In the genomic region with DNA sequence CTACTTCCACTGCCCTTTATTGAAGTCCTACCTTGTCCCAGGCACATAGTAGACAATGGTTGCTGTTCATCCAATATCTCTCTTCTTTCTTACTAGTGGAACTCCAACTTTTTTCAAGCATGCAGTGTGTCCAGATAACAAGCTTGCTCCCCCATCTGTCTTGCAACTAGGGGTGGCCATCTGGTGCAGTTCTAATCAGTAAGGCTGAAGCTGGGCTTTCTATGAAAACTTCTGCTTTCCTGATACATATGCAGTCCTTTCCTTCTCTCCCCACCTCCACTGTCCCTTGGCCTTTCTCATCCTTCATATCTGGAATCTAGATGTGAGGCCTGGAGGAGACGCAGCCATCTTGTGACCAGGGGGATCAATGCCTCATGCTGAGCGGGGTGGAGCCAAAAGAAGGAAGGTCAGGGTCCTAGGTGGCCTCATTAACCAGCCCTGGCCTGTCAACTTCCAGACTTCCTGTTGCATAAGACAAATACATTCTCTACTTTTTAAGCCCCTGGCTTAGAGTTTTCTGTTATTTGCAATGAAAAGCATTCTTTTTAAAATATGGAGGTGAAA, we compare ENCODE assay signal across 2 cellular contexts.
TF ChIP-seq lines count a peak whose summit lies in the region.

No MANE protein-coding gene starts in this region.

TF ChIP-seq in HepG2, 621 proteins besides CTCF, POLR2A, EP300 and RAD21 (continued from another document):
- TF ChIP-seq AHDC1 (CRISPR knock-in tag; IDR thresholded peaks at IDR 0.05; ENCODE audit: borderline replicate concordance) = 0 out of 2 replicates have a peak, but pooled peaks have one; percentile 33
- 0 out of 2 replicates have a peak, but pooled peaks have one; percentile 19 for TF ChIP-seq TARDBP (CRISPR knock-in tag; IDR thresholded peaks at IDR 0.05)
- TF ChIP-seq ZMYM3 (CRISPR knock-in tag; IDR thresholded peaks at IDR 0.05) = peak; percentile 58
- TF ChIP-seq, protein P1, sequence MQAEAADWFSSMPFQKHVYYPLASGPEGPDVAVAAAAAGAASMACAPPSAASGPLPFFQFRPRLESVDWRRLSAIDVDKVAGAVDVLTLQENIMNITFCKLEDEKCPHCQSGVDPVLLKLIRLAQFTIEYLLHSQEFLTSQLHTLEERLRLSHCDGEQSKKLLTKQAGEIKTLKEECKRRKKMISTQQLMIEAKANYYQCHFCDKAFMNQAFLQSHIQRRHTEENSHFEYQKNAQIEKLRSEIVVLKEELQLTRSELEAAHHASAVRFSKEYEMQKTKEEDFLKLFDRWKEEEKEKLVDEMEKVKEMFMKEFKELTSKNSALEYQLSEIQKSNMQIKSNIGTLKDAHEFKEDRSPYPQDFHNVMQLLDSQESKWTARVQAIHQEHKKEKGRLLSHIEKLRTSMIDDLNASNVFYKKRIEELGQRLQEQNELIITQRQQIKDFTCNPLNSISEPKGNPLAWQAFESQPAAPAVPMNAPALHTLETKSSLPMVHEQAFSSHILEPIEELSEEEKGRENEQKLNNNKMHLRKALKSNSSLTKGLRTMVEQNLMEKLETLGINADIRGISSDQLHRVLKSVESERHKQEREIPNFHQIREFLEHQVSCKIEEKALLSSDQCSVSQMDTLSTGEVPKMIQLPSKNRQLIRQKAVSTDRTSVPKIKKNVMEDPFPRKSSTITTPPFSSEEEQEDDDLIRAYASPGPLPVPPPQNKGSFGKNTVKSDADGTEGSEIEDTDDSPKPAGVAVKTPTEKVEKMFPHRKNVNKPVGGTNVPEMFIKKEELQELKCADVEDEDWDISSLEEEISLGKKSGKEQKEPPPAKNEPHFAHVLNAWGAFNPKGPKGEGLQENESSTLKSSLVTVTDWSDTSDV (CRISPR knock-in tag; IDR thresholded peaks at IDR 0.05) = no peak
- TF ChIP-seq NR2F6 (IDR thresholded peaks at IDR 0.05) = no peak
- TF ChIP-seq NR2F6 (CRISPR knock-in tag; IDR thresholded peaks at IDR 0.05) = peak; percentile 35; the same call in 1 of the 2 replicates
- TF ChIP-seq TAF1 (CRISPR knock-in tag; IDR thresholded peaks at IDR 0.05) = no peak
- no peak for TF ChIP-seq ZMYM4 (CRISPR knock-in tag; IDR thresholded peaks at IDR 0.05)
- no peak for TF ChIP-seq ZNF775 (CRISPR knock-in tag; IDR thresholded peaks at IDR 0.05; ENCODE audit: borderline replicate concordance)
- peak; percentile 38; the same call in 1 of the 2 replicates for TF ChIP-seq HOMEZ (CRISPR knock-in tag; IDR thresholded peaks at IDR 0.05; ENCODE audit: low read depth)
- TF ChIP-seq ZNF367 (CRISPR knock-in tag; IDR thresholded peaks at IDR 0.05; ENCODE audit: borderline replicate concordance) = no peak
- TF ChIP-seq NFIC (IDR thresholded peaks at IDR 0.05; ENCODE audit: low read length) = no peak
- no peak for TF ChIP-seq ZNF484 (CRISPR knock-in tag; IDR thresholded peaks at IDR 0.05; ENCODE audit: borderline replicate concordance, low read depth)
- no peak for TF ChIP-seq PHF20 (CRISPR knock-in tag; IDR thresholded peaks at IDR 0.05)
TF ChIP-seq in HepG2: peak in this region for 10.

TF ChIP-seq in K562, 482 proteins besides CTCF, POLR2A, EP300 and RAD21 (continued from another document):
- TF ChIP-seq TAF15 (IDR thresholded peaks at IDR 0.05; ENCODE audit: low read depth, low read length) = no peak
- no peak for TF ChIP-seq CHD4 (IDR thresholded peaks at IDR 0.05; ENCODE audit: insufficient read depth, insufficient replicate concordance, low read depth, low read length, poor library complexity, severe bottlenecking)
- no peak for TF ChIP-seq NR2C1 (IDR thresholded peaks at IDR 0.05)
- TF ChIP-seq NR2C1 (tag; IDR thresholded peaks at IDR 0.05) = no peak
- no peak for TF ChIP-seq U2AF2 (optimal IDR thresholded peaks at IDR 0.05; ENCODE audit: low read depth, low read length)
- no peak for TF ChIP-seq POLR2AphosphoS5 (IDR thresholded peaks at IDR 0.05; ENCODE audit: control insufficient read depth, insufficient read depth, low read depth, low read length)
- no peak for TF ChIP-seq GATAD2A (IDR thresholded peaks at IDR 0.05)
- TF ChIP-seq KAT7 (CRISPR knock-in tag; IDR thresholded peaks at IDR 0.05; ENCODE audit: borderline replicate concordance) = no peak
- TF ChIP-seq NFRKB (IDR thresholded peaks at IDR 0.05; ENCODE audit: low read depth) = no peak
- no peak for TF ChIP-seq KLF10 (CRISPR knock-in tag; IDR thresholded peaks at IDR 0.05)
- TF ChIP-seq RUNX1 (IDR thresholded peaks at IDR 0.05; ENCODE audit: low read depth) = no peak
- TF ChIP-seq E2F3 (CRISPR knock-in tag; IDR thresholded peaks at IDR 0.05) = no peak
- TF ChIP-seq PML (IDR thresholded peaks at IDR 0.05; ENCODE audit: low read length) = no peak
- peak; percentile 31 for TF ChIP-seq RBM25 (IDR thresholded peaks at IDR 0.05; ENCODE audit: low read depth, low read length, severe bottlenecking)
- TF ChIP-seq MIER1 (IDR thresholded peaks at IDR 0.05; ENCODE audit: low read depth) = no peak
- TF ChIP-seq STAT5B (CRISPR knock-in tag; IDR thresholded peaks at IDR 0.05) = no peak
- no peak for TF ChIP-seq TRIM28 (IDR thresholded peaks at IDR 0.05)
- TF ChIP-seq RBM14 (IDR thresholded peaks at IDR 0.05; ENCODE audit: borderline replicate concordance, insufficient read depth, low read depth, low read length) = no peak
- TF ChIP-seq, protein P2, sequence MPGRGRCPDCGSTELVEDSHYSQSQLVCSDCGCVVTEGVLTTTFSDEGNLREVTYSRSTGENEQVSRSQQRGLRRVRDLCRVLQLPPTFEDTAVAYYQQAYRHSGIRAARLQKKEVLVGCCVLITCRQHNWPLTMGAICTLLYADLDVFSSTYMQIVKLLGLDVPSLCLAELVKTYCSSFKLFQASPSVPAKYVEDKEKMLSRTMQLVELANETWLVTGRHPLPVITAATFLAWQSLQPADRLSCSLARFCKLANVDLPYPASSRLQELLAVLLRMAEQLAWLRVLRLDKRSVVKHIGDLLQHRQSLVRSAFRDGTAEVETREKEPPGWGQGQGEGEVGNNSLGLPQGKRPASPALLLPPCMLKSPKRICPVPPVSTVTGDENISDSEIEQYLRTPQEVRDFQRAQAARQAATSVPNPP (IDR thresholded peaks at IDR 0.05; ENCODE audit: borderline replicate concordance, insufficient read depth, insufficient read length) = no peak
- TF ChIP-seq ILF3 (IDR thresholded peaks at IDR 0.05; ENCODE audit: borderline replicate concordance) = no peak
- no peak for TF ChIP-seq ZNF431 (CRISPR knock-in tag; IDR thresholded peaks at IDR 0.05)
- TF ChIP-seq ARID1B (IDR thresholded peaks at IDR 0.05) = no peak
- TF ChIP-seq CBFA2T2 (conservative IDR thresholded peaks at IDR 0.05) = peak; percentile 43; the same call in 1 of the 2 replicates
- TF ChIP-seq CTCFL (IDR thresholded peaks at IDR 0.05; ENCODE audit: borderline replicate concordance, insufficient read depth, low read depth, low read length, poor library complexity, severe bottlenecking) = no peak
- no peak for TF ChIP-seq CHD7 (IDR thresholded peaks at IDR 0.05; ENCODE audit: low read depth, low read length)
- TF ChIP-seq ZNF347 (CRISPR knock-in tag; IDR thresholded peaks at IDR 0.05; ENCODE audit: low read depth) = no peak
- TF ChIP-seq CREB1 (IDR thresholded peaks at IDR 0.05) = no peak
- no peak for TF ChIP-seq CREB1 (CRISPR knock-in tag; IDR thresholded peaks at IDR 0.05)
- no peak for TF ChIP-seq MCM2 (IDR thresholded peaks at IDR 0.05; ENCODE audit: low read depth)
- no peak for TF ChIP-seq SIN3A (IDR thresholded peaks at IDR 0.05; ENCODE audit: borderline replicate concordance in 2 of 2, control insufficient read depth in 1 of 2, low read depth in 2 of 2, low read length in 2 of 2)
- peak; percentile 57 for TF ChIP-seq TCF3 (CRISPR knock-in tag; IDR thresholded peaks at IDR 0.05)
